ENCODE assay signal across 1 cellular context in genomic region chr1:227736814-227737432, GRCh38.
TF ChIP-seq lines count a peak whose summit lies in the region.

No MANE protein-coding gene starts in this region.

TF ChIP-seq in WTC11, 78 proteins besides CTCF, POLR2A, EP300 and RAD21 (continued from another document):
- TF ChIP-seq HMGXB4 (CRISPR knock-in tag; IDR thresholded peaks at IDR 0.05) (no peak), E2F4 (CRISPR knock-in tag; IDR thresholded peaks at IDR 0.05; ENCODE audit: borderline replicate concordance, low read depth) (no peak), ATF6 (CRISPR knock-in tag; IDR thresholded peaks at IDR 0.05) (no peak), FOXK1 (CRISPR knock-in tag; IDR thresholded peaks at IDR 0.05) (no peak)
